In genomic region chr15:81297580-81298575, GRCh38 we compare ENCODE assay signal across 10 cellular contexts. TPM values are rescaled to one million over a fixed set of nuclear protein-coding genes. Genes with fewer than 3 reads are reported as not detected.
DNase-seq lines count a peak whose midpoint lies in the region; ATAC-seq and TF ChIP-seq lines count a peak whose summit lies in the region.
"Had no signal": no experiment of that assay in that cellular context is flagged by ENCODE, and none has a peak within 500 bp of the region (broad histone marks: within the 10 kb centered on the region; RNA-seq: fewer than 3 reads in every experiment).

No MANE protein-coding gene starts in this region.

- H3K36me3 Mint-ChIP-seq in MCF 10A (ENCODE audit: insufficient read depth, unreplicated experiment): no peaks in the 10 kb centered on the region

- H3K27ac ChIP-seq in DND-41 (ENCODE audit: low read length) (peak overlapping the region; percentile 99), neuronal stem cell (replicated peaks; ENCODE audit: low read length) (no peak overlapping the region)
- H3K27ac ChIP-seq: WERI-Rb-1 had no signal

- intact Hi-C loops in MCF 10A (cut with micrococcal nuclease): loop anchor here (1.0 kb wide), 2 partner anchors 26 to 40 kb away; partner anchors contain the start of gene STARD5

- ATAC-seq in DND-41 (ENCODE audit: insufficient read depth, low read depth): no peak
- ATAC-seq in GM18909 (IDR thresholded peaks at IDR 0.05; ENCODE audit: poor library complexity, unreplicated experiment): no peak

- BruUV-seq in MCF 10A (replicated peaks; lab: Mats Ljungman, UMichigan): no TSS peak

- no peak overlapping the region for H4K91ac ChIP-seq in neuronal stem cell (ENCODE audit: low read depth, low read length, poor library complexity)

- H3K27me3 ChIP-seq in DND-41 (ENCODE audit: insufficient read depth, low read length, poor library complexity): no peaks in the 10 kb centered on the region
- H3K27me3 ChIP-seq in neuronal stem cell (ENCODE audit: control insufficient read depth in 3 of 3, insufficient read depth in 3 of 3, low read depth in 1 of 3, low read length in 3 of 3): peaks cover 0 to 27% (median 0%) of the 10 kb centered on the region in 3 experiments

- H3K9ac ChIP-seq in DND-41 (ENCODE audit: low read depth, low read length): peak overlapping the region; percentile 78
- no peak overlapping the region for H3K9ac ChIP-seq in neuronal stem cell (ENCODE audit: low read depth, low read length, poor library complexity)

- H2BK15ac ChIP-seq in neuronal stem cell (ENCODE audit: low read length): no peak overlapping the region

- no peak overlapping the region for H3K23ac ChIP-seq in neuronal stem cell (ENCODE audit: low read depth, low read length, poor library complexity)

- H3K27ac Mint-ChIP-seq in MCF 10A (ENCODE audit: low read depth, unreplicated experiment): peak overlapping the region; percentile 95

- H3K4me1 ChIP-seq in DND-41 (ENCODE audit: insufficient read depth, low read length) (peaks cover 99% of the 10 kb centered on the region), neuronal stem cell (ENCODE audit: control insufficient read depth in 2 of 2, insufficient read depth in 1 of 2, low read depth in 1 of 2, low read length in 2 of 2) (peaks cover 0 to 11% of the 10 kb centered on the region in 2 donors)

- H2AK5ac ChIP-seq in neuronal stem cell (ENCODE audit: low read depth, low read length): no peak overlapping the region

- no peak overlapping the region for H3K4ac ChIP-seq in neuronal stem cell (ENCODE audit: low read length)

- POLR2A ChIA-PET in MCF 10A (lab: Yijun Ruan, JAX): interaction anchor here (0.6 to 1.8 kb wide), 7 partner anchors 13 to 183 kb away, joined by 3 to 8 read pairs (median 4); partner anchors contain the start of gene STARD5

- H3K79me1 ChIP-seq in neuronal stem cell (ENCODE audit: low read depth, low read length): no peaks in the 10 kb centered on the region

- H3K4me1 Mint-ChIP-seq in MCF 10A (ENCODE audit: insufficient read depth, unreplicated experiment): peaks cover 22% of the 10 kb centered on the region

- H3K14ac ChIP-seq in neuronal stem cell (ENCODE audit: low read length): peak overlapping the region; percentile 15

- no peaks in the 10 kb centered on the region for H3K9me3 Mint-ChIP-seq in MCF 10A (ENCODE audit: unreplicated experiment)

- peaks cover 79% of the 10 kb centered on the region for H3K79me2 ChIP-seq in DND-41 (ENCODE audit: insufficient read depth, low read length)

- CTCF ChIA-PET in MCF 10A (lab: Yijun Ruan, JAX): interaction anchor here (1.1 to 1.6 kb wide), 2 partner anchors 32 to 104 kb away, joined by 4 to 5 read pairs; no protein-coding TSS in a partner anchor

- TF ChIP-seq CTCF in DND-41 (IDR thresholded peaks at IDR 0.05; ENCODE audit: borderline replicate concordance, extremely low read depth, low read length, poor library complexity, severe bottlenecking): no peak
- no peak for TF ChIP-seq CTCF in MCF 10A (IDR thresholded peaks at IDR 0.05; ENCODE audit: unreplicated experiment)

- no peak overlapping the region for H2BK12ac ChIP-seq in neuronal stem cell (ENCODE audit: low read length)

- no peaks in the 10 kb centered on the region for H3K27me3 Mint-ChIP-seq in MCF 10A (ENCODE audit: insufficient read depth, unreplicated experiment)

- H3K36me3 ChIP-seq in DND-41 (ENCODE audit: insufficient read depth, low read length) (peaks cover 37% of the 10 kb centered on the region), neuronal stem cell (replicated peaks in 1 of 2; ENCODE audit: control insufficient read depth in 2 of 2, insufficient read depth in 2 of 2, low read length in 2 of 2) (no peaks in the 10 kb centered on the region)
- H3K36me3 ChIP-seq: WERI-Rb-1 had no signal

- peak overlapping the region; percentile 46 for H3K4me3 Mint-ChIP-seq in MCF 10A (ENCODE audit: unreplicated experiment)

- H4K20me1 ChIP-seq in DND-41 (ENCODE audit: insufficient read depth, low read length): peaks cover 2% of the 10 kb centered on the region; the same call in 1 of the 2 replicates

- H3K4me3 ChIP-seq in DND-41 (ENCODE audit: low read depth in 1 of 2, low read length in 2 of 2) (peak overlapping the region; percentile 29 to 67; a peak in 3 of 4 replicates), neuronal stem cell (ENCODE audit: low read length in 2 of 2) (no peak overlapping the region)

- H3K18ac ChIP-seq in neuronal stem cell (ENCODE audit: low read length): no peak overlapping the region

- no peak overlapping the region for H2BK5ac ChIP-seq in neuronal stem cell (ENCODE audit: low read length)

- H3K4me2 ChIP-seq in DND-41 (ENCODE audit: insufficient read depth, low read length) (peak overlapping the region; percentile 76), neuronal stem cell (ENCODE audit: insufficient read depth, low read length, poor library complexity, severe bottlenecking) (no peak overlapping the region)

- H4K8ac ChIP-seq in neuronal stem cell (ENCODE audit: low read depth, low read length): no peak overlapping the region

- no peaks in the 10 kb centered on the region for H3K9me3 ChIP-seq in DND-41 (ENCODE audit: insufficient read depth, low read length, severe bottlenecking)
- H3K9me3 ChIP-seq in neuronal stem cell (replicated peaks in 1 of 2; ENCODE audit: control insufficient read depth in 2 of 2, insufficient read depth in 1 of 2, low read depth in 1 of 2, low read length in 2 of 2): no peaks in the 10 kb centered on the region

- DNase-seq in DND-41 (no peak), MV-4-11 (lab: John Stamatoyannopoulos, UW) (peak; percentile 45), MCF 10A (ENCODE audit: unreplicated experiment) (peak; percentile 52), neuronal stem cell (ENCODE audit: low spot score) (no peak), EL (no peak), NCI-H2196 treated with DMSO at 0.1 percent for 48 hours (lab: John Stamatoyannopoulos, UW; ENCODE audit: unreplicated experiment) (no peak), NCI-H1436 (lab: John Stamatoyannopoulos, UW) (no peak)
- DNase-seq: retina, WERI-Rb-1 had no signal

- WGBS in neuronal stem cell (ENCODE audit: extremely low coverage in 2 of 2, insufficient read length in 2 of 2, insufficient replicate concordance in 1 of 2), 2 donors: no CpG with 5 or more reads among the region's 4 CpGs

- H2AFZ ChIP-seq in DND-41 (ENCODE audit: low read depth, low read length): no peak overlapping the region
- no peak overlapping the region for H2AFZ ChIP-seq in neuronal stem cell (ENCODE audit: low read length)

- H2BK120ac ChIP-seq in neuronal stem cell (ENCODE audit: low read depth, low read length): no peak overlapping the region

RNA-seq across cellular contexts. Expression of gene STARD5, which starts 26.1 kb away (rescaled TPM):
- 2.0 and 3.4 TPM in 2 replicates for total RNA-seq in MCF 10A (2022)
- 4.0 TPM for polyA plus RNA-seq in neuronal stem cell (2013, experiment 1 of 2)
- 3.9 TPM for polyA plus RNA-seq in neuronal stem cell (2013, experiment 2 of 2)

Comparison
In these comparisons a context has a peak if more than half of its experiments do, and no peak if none do; other contexts are left out.
1. DNase-seq: peak in MV-4-11 (single experiment) and MCF 10A (single experiment); none in DND-41 (single experiment), neuronal stem cell (single experiment), EL (single experiment), NCI-H2196 treated with DMSO at 0.1 percent for 48 hours (single experiment) and NCI-H1436 (single experiment).
2. H3K4me3 ChIP-seq: peak in DND-41 (2 of 2); none in neuronal stem cell (0 of 2).